ENCODE assay signal across 8 cellular contexts in the genomic region with DNA sequence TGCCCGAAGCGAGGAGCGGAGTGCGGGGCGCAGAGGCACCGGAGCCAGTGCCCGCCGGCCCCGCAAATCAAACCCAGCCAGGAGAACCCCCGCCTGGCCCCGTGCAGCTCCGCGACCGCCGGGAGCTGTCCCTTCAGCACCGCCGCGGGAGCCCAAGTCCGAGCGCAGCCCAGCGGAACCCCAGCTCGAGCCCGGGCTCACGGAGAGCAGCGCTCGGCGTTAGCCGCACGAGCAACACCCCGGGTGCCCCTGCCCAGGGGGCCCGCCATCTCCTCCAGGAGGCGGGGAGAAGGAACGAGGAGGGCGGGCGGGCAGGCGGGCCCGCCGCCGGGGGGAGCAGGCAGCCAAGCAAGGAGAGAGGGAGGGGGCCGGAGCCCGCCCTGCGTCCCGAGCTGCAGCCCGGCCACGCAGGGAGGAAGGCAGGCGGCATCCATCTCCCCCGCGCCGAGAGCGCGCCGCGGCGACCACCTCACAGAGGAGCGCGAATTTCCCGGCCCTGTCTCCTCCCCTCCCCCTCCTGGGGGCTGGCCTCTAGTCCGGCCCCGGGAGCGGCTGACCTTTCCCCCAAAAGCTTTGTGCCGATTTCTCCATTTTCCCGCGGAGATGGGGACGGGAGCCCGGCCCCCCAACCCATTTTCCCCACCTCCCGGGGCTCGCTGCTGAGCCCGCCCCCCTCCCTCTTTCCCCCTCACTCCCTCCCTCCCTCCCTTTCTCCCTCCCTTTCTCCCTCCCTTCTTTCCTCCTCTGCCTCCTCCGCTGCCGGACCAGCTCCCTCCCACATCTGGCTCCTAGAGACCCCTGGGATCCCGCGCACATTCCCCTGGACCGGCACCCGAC. TPM values are rescaled to one million over a fixed set of nuclear protein-coding genes. Genes with fewer than 3 reads are reported as not detected.
DNase-seq lines count a peak whose midpoint lies in the region; ATAC-seq and TF ChIP-seq lines count a peak whose summit lies in the region.

No MANE protein-coding gene starts in this region.

- CTCF ChIA-PET in activated CD8-positive, alpha-beta T cell treated with anti-CD3 and anti-CD28 coated beads, Interleukin-2, amount 10 ng/mL, durations not matched to agents 7 days and 5 days (lab: Charles Lee): interaction anchor here (0.9 kb wide), 1 partner anchor 244 kb away, joined by 3 read pairs; no protein-coding TSS in a partner anchor

- H3K27ac ChIP-seq in tibial nerve: no peak overlapping the region

- peaks cover 44% of the 10 kb centered on the region for H3K27me3 Mint-ChIP-seq in activated CD8-positive, alpha-beta T cell treated with anti-CD3 and anti-CD28 coated beads, Interleukin-2, amount 10 ng/mL, durations not matched to agents 7 days and 5 days (ENCODE audit: low read depth)
- H3K27me3 Mint-ChIP-seq in nephron (ENCODE audit: low read depth): peaks cover 62% of the 10 kb centered on the region

- TF ChIP-seq EP300 in tibial nerve (IDR thresholded peaks at IDR 0.05): no peak

- no peak for TF ChIP-seq POLR2A in tibial nerve (IDR thresholded peaks at IDR 0.05)

- H3K27ac Mint-ChIP-seq in activated CD8-positive, alpha-beta T cell treated with anti-CD3 and anti-CD28 coated beads, Interleukin-2, amount 10 ng/mL, durations not matched to agents 7 days and 5 days: no peak overlapping the region
- H3K27ac Mint-ChIP-seq in nephron: no peak overlapping the region

- H3K27me3 ChIP-seq in tibial nerve: peaks cover 0 to 86% of the 10 kb centered on the region in 2 donors

- no peaks in the 10 kb centered on the region for H3K9me3 Mint-ChIP-seq in activated CD8-positive, alpha-beta T cell treated with anti-CD3 and anti-CD28 coated beads, Interleukin-2, amount 10 ng/mL, durations not matched to agents 7 days and 5 days (ENCODE audit: insufficient read depth)
- no peaks in the 10 kb centered on the region for H3K9me3 Mint-ChIP-seq in nephron

- H3K4me3 ChIP-seq in fibroblast of pulmonary artery (replicated peaks; ENCODE audit: low read depth, low read length) (no peak overlapping the region), tibial nerve (peak overlapping the region in 3 of 4 donors; percentile 18 to 49 (median 19))

- no peak overlapping the region for H3K4me3 Mint-ChIP-seq in activated CD8-positive, alpha-beta T cell treated with anti-CD3 and anti-CD28 coated beads, Interleukin-2, amount 10 ng/mL, durations not matched to agents 7 days and 5 days
- peak overlapping the region in 2 of 3 experiments; percentile 10 to 72 for H3K4me3 Mint-ChIP-seq in nephron

- H3K36me3 Mint-ChIP-seq in activated CD8-positive, alpha-beta T cell treated with anti-CD3 and anti-CD28 coated beads, Interleukin-2, amount 10 ng/mL, durations not matched to agents 7 days and 5 days (ENCODE audit: low read depth): no peaks in the 10 kb centered on the region
- no peaks in the 10 kb centered on the region for H3K36me3 Mint-ChIP-seq in nephron (ENCODE audit: low read depth)

- 1% methylated on average over 37 to 39 of the region's 74 CpGs for WGBS in tibial nerve, 2 donors

- peak; percentile 48 to 75 (median 73) for DNase-seq in NCI-H1417 (lab: John Stamatoyannopoulos, UW)
- DNase-seq in NCI-H1417 treated with DMSO at 0.1 percent for 48 hours (lab: John Stamatoyannopoulos, UW): no peak
- peak; percentile 67 for DNase-seq in LHCN-M2 (ENCODE audit: low read depth)
- peak; percentile 62 for DNase-seq in activated CD8-positive, alpha-beta T cell treated with anti-CD3 and anti-CD28 coated beads, Interleukin-2, amount 10 ng/mL, durations not matched to agents 7 days and 5 days
- peak; percentile 71 for DNase-seq in fibroblast of pulmonary artery (ENCODE audit: low read depth)
- DNase-seq in tibial nerve (ENCODE audit: low spot score in 2 of 2): peak; percentile 20 to 24
- DNase-seq in NCI-H2107 (lab: John Stamatoyannopoulos, UW): no peak

- H3K4me1 ChIP-seq in tibial nerve: peaks cover 0 to 23% (median 9%) of the 10 kb centered on the region in 4 donors

- POLR2A ChIA-PET in activated CD8-positive, alpha-beta T cell treated with anti-CD3 and anti-CD28 coated beads, Interleukin-2, amount 10 ng/mL, durations not matched to agents 7 days and 5 days (lab: Charles Lee): no interaction called here

- H3K36me3 ChIP-seq in tibial nerve: no peaks in the 10 kb centered on the region

- H3K4me1 Mint-ChIP-seq in activated CD8-positive, alpha-beta T cell treated with anti-CD3 and anti-CD28 coated beads, Interleukin-2, amount 10 ng/mL, durations not matched to agents 7 days and 5 days (ENCODE audit: low read depth): peaks cover 3% of the 10 kb centered on the region
- peaks cover 16% of the 10 kb centered on the region for H3K4me1 Mint-ChIP-seq in nephron

- H3K9me3 ChIP-seq in tibial nerve: no peaks in the 10 kb centered on the region

- TF ChIP-seq CTCF in fibroblast of pulmonary artery (IDR thresholded peaks at IDR 0.05; ENCODE audit: low read length, missing control alignments): no peak
- TF ChIP-seq CTCF in nephron (IDR thresholded peaks at IDR 0.05; ENCODE audit: unreplicated experiment in 3 of 3): no peak
- TF ChIP-seq CTCF in tibial nerve (IDR thresholded peaks at IDR 0.05): no peak

- peak; percentile 72 for ATAC-seq in activated CD8-positive, alpha-beta T cell treated with anti-CD3 and anti-CD28 coated beads, Interleukin-2, amount 10 ng/mL, durations not matched to agents 7 days and 5 days

RNA-seq across cellular contexts. Expression of a gene that starts 0.6 kb away (rescaled TPM):
- 0.13 and 0.17 TPM in 2 replicates for total RNA-seq in LHCN-M2 (2014; rRNA removed)
- polyA plus RNA-seq in LHCN-M2 (2012): 0.16 TPM
- not detected for total RNA-seq in activated CD8-positive, alpha-beta T cell treated with anti-CD3 and anti-CD28 coated beads, Interleukin-2, amount 10 ng/mL, durations not matched to agents 7 days and 5 days
- not detected for total RNA-seq in tibial nerve

RNA-seq across cellular contexts. Expression of a gene that starts 15.8 kb away (rescaled TPM):
- total RNA-seq in LHCN-M2 (2014; rRNA removed): 421 and 521 TPM in 2 replicates
- polyA plus RNA-seq in LHCN-M2 (2012): 96.3 TPM
- total RNA-seq in activated CD8-positive, alpha-beta T cell treated with anti-CD3 and anti-CD28 coated beads, Interleukin-2, amount 10 ng/mL, durations not matched to agents 7 days and 5 days: not detected
- not detected for total RNA-seq in tibial nerve

Comparison
In these comparisons a context has a peak if more than half of its experiments do, and no peak if none do; other contexts are left out.
1. DNase-seq: peak in NCI-H1417 (3 of 3), LHCN-M2 (single experiment), activated CD8-positive, alpha-beta T cell treated with anti-CD3 and anti-CD28 coated beads, Interleukin-2, amount 10 ng/mL, durations not matched to agents 7 days and 5 days (single experiment), fibroblast of pulmonary artery (single experiment) and tibial nerve (2 of 2); none in NCI-H1417 treated with DMSO at 0.1 percent for 48 hours (single experiment) and NCI-H2107 (single experiment).
2. RNA of a gene that starts 15.8 kb away (total RNA-seq): 421 to 521 TPM in LHCN-M2; not detected in activated CD8-positive, alpha-beta T cell treated with anti-CD3 and anti-CD28 coated beads, Interleukin-2, amount 10 ng/mL, durations not matched to agents 7 days and 5 days and not detected in tibial nerve; every median in the first group is over 100 times any median in the second.